13 cellular contexts compared by ENCODE assay signal in genomic region chr6:53281518-53282215, GRCh38.
DNase-seq lines count a peak whose midpoint lies in the region; ATAC-seq and TF ChIP-seq lines count a peak whose summit lies in the region.
"Had no signal": no experiment of that assay in that cellular context is flagged by ENCODE, and none has a peak within 500 bp of the region (broad histone marks: within the 10 kb centered on the region; RNA-seq: fewer than 3 reads in every experiment).

No MANE protein-coding gene starts in this region.

- H3K9me2 ChIP-seq in Karpas-422 (replicated peaks; ENCODE audit: insufficient read depth, low read length): no peaks in the 10 kb centered on the region

- no peaks in the 10 kb centered on the region for H3K9me3 ChIP-seq in Karpas-422 (ENCODE audit: low read length)
- H3K9me3 ChIP-seq in ovary: no peaks in the 10 kb centered on the region

- no peak for DNase-seq in Karpas-422
- DNase-seq in naive B cell: no peak
- no peak for DNase-seq in ovary
- no peak for DNase-seq in GM19240 (ENCODE audit: insufficient read length, low spot score)
- no peak for DNase-seq in SW 1271 (lab: John Stamatoyannopoulos, UW)
- no peak for DNase-seq in lower leg skin (ENCODE audit: low spot score in 2 of 2)
- DNase-seq: activated CD4-positive, alpha-beta T cell treated with anti-CD3 and anti-CD28 coated beads, Interleukin-2, amount 50 U/mL, for 4 hours; anterior cingulate cortex; NCI-H2029; SHP77 had no signal

- H3K27me3 Mint-ChIP-seq in naive B cell: no peaks in the 10 kb centered on the region

- TF ChIP-seq POLR2A in ovary (IDR thresholded peaks at IDR 0.05) (no peak), lower leg skin (IDR thresholded peaks at IDR 0.05) (no peak)

- ATAC-seq in GM21367 (IDR thresholded peaks at IDR 0.05; ENCODE audit: unreplicated experiment) (peak; percentile 50), naive B cell (ENCODE audit: low read depth in 2 of 2) (peak; percentile 27 to 31)

- H3K4me3 ChIP-seq in GM08714 (ENCODE audit: low read length): 0 out of 2 replicates have a peak overlapping the region, but pooled peaks have one; percentile 13
- H3K4me3 ChIP-seq in Karpas-422 (ENCODE audit: low read length): no peak overlapping the region
- H3K4me3 ChIP-seq in ovary: no peak overlapping the region
- H3K4me3 ChIP-seq in lower leg skin (ENCODE audit: low read depth, poor library complexity, severe bottlenecking): no peak overlapping the region

- no peak overlapping the region for H3K4me2 ChIP-seq in Karpas-422 (ENCODE audit: low read depth, low read length, poor library complexity, severe bottlenecking)

- TF ChIP-seq EP300 in ovary (IDR thresholded peaks at IDR 0.05): no peak

- H4K20me1 ChIP-seq in Karpas-422 (ENCODE audit: insufficient read depth, low read depth, low read length): no peaks in the 10 kb centered on the region

- H3K9ac ChIP-seq in Karpas-422 (ENCODE audit: low read length): no peak overlapping the region

- peak overlapping the region; percentile 42 to 80 (median 65) for H3K4me3 Mint-ChIP-seq in naive B cell

- H3K4me1 ChIP-seq in Karpas-422 (ENCODE audit: low read length) (peaks cover 71% of the 10 kb centered on the region), ovary (ENCODE audit: insufficient read depth) (peaks cover 9% of the 10 kb centered on the region)

- H3K27ac ChIP-seq in Karpas-422 (ENCODE audit: low read length) (0 out of 2 replicates have a peak overlapping the region, but pooled peaks have one; percentile 5), ovary (peak overlapping the region in 1 of 2 donors; percentile 40)
- H3K27ac ChIP-seq: HL-60 had no signal

- H3K36me3 Mint-ChIP-seq in naive B cell: peaks cover 32 to 34% of the 10 kb centered on the region in 2 donors

- H2AFZ ChIP-seq in Karpas-422 (ENCODE audit: low read length): no peak overlapping the region

- peak overlapping the region; percentile 54 to 93 (median 86) for H3K27ac Mint-ChIP-seq in naive B cell

- no peaks in the 10 kb centered on the region for H3K9me3 Mint-ChIP-seq in naive B cell

- TF ChIP-seq CTCF in ovary (IDR thresholded peaks at IDR 0.05) (no peak), lower leg skin (IDR thresholded peaks at IDR 0.05) (no peak)

- H3K4me1 Mint-ChIP-seq in naive B cell: peaks cover 62 to 88% (median 78%) of the 10 kb centered on the region in 3 donors

- H3K36me3 ChIP-seq in Karpas-422 (ENCODE audit: insufficient read depth, low read length) (0 out of 2 replicates have a peak, but pooled peaks cover 5% of the 10 kb centered on the region), ovary (no peaks in the 10 kb centered on the region)

- WGBS in ovary, 3 donors: 73 to 78% (median 78%) methylated on average over 3 of the region's 3 CpGs
- WGBS in lower leg skin, 2 donors: 83 to 86% methylated on average over 3 of the region's 3 CpGs

- intact Hi-C loops in ovary (cut with DNase I) (loop anchor here in 1 of 4 donors (2.0 kb wide), 1 partner anchor 67 kb away; the partner anchor contains the start of gene ELOVL5), lower leg skin (cut with DNase I; ENCODE audit: low total_unique reads) (no loop called here)

- H3K27me3 ChIP-seq in Karpas-422 (ENCODE audit: low read length) (no peaks in the 10 kb centered on the region), ovary (no peaks in the 10 kb centered on the region)

- peaks cover 71% of the 10 kb centered on the region for H3K79me2 ChIP-seq in Karpas-422 (ENCODE audit: low read length)
